In the genomic region with DNA sequence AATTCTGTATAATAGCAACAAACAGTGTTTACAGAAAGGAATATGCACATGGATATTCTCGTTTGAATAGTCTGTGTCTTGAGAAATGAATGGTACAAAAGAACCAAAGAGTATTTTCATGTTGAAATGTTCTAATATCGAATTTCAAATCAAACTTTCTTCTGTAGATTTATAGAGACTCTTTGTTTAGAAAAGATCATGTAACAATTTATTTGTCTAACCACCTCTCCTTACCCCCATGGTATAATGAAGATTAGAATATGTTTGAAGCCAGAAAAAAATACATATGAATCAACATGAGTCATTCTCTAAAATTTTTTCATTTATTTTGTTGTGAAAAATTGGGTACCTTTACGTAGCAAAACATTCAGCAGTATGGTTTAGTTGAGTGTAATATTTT, we compare ENCODE assay signal across 26 cellular contexts.
"Had no signal": no experiment of that assay in that cellular context is flagged by ENCODE, and none has a peak within 500 bp of the region (broad histone marks: within the 10 kb centered on the region; RNA-seq: fewer than 3 reads in every experiment).

No MANE protein-coding gene starts in this region.

- H3K9me3 ChIP-seq: esophagus muscularis mucosa, ovary, psoas muscle, sigmoid colon, stomach, thyroid gland, vagina had no signal

- H3K4me1 ChIP-seq: esophagus muscularis mucosa, psoas muscle, sigmoid colon, stomach, thyroid gland, vagina had no signal

- H3K27me3 ChIP-seq: dorsolateral prefrontal cortex, esophagus muscularis mucosa, ovary, sigmoid colon, stomach, thyroid gland, vagina had no signal

- DNase-seq: dorsolateral prefrontal cortex; effector CD4-positive, alpha-beta T cell; endodermal cell; hypothalamus; immature natural killer cell; left ventricle myocardium superior; natural killer cell; occipital lobe; ovary; posterior cingulate gyrus; psoas muscle; right cardiac atrium; sigmoid colon; stimulated activated CD4-positive, alpha-beta T cell treated with anti-CD3 and anti-CD28 coated beads, Interleukin-2, amount 100 ng/mL, for 24 hours; stimulated activated CD4-positive, alpha-beta T cell treated with anti-CD3 and anti-CD28 coated beads, Interleukin-4, amount 100 ng/mL, for 24 hours; stimulated activated naive CD4-positive, alpha-beta T cell treated with Interleukin-2 at 50 U/mL for 16 hours; stomach; thyroid gland; trophoblast cell had no signal

- H3K27ac ChIP-seq: dorsolateral prefrontal cortex, epithelial cell of prostate, esophagus muscularis mucosa, ovary, psoas muscle, sigmoid colon, stomach, thyroid gland, vagina had no signal

- H3K4me1 Mint-ChIP-seq: immature natural killer cell; memory B cell; natural killer cell; stimulated activated effector memory CD8-positive, alpha-beta T cell treated with anti-CD3 and anti-CD28 coated beads, Interleukin-12 subunit alpha, Interleukin-12 subunit beta, amount 100 ng/mL, for 72 hours had no signal

- H3K4me3 ChIP-seq: dorsolateral prefrontal cortex, esophagus muscularis mucosa, lung, ovary, psoas muscle, sigmoid colon, stomach, thyroid gland, vagina had no signal

- FAIRE-seq: keratinocyte had no signal

- H3K36me3 ChIP-seq: esophagus muscularis mucosa, ovary, sigmoid colon, stomach, thyroid gland, vagina had no signal

- H3K27me3 Mint-ChIP-seq: memory B cell had no signal

- H3K36me3 Mint-ChIP-seq: immature natural killer cell; memory B cell; natural killer cell; stimulated activated effector memory CD8-positive, alpha-beta T cell treated with anti-CD3 and anti-CD28 coated beads, Interleukin-12 subunit alpha, Interleukin-12 subunit beta, amount 100 ng/mL, for 72 hours had no signal

- ATAC-seq: left ventricle myocardium superior; natural killer cell; psoas muscle; right cardiac atrium; stimulated activated effector memory CD8-positive, alpha-beta T cell treated with anti-CD3 and anti-CD28 coated beads, Interleukin-12 subunit alpha, Interleukin-12 subunit beta, amount 100 ng/mL, for 72 hours had no signal

- H3K4me3 Mint-ChIP-seq: endodermal cell; immature natural killer cell; memory B cell; natural killer cell; stimulated activated effector memory CD8-positive, alpha-beta T cell treated with anti-CD3 and anti-CD28 coated beads, Interleukin-12 subunit alpha, Interleukin-12 subunit beta, amount 100 ng/mL, for 72 hours had no signal

- H3K9me3 Mint-ChIP-seq: memory B cell had no signal

- H3K27ac Mint-ChIP-seq: endodermal cell; immature natural killer cell; memory B cell; natural killer cell; stimulated activated effector memory CD8-positive, alpha-beta T cell treated with anti-CD3 and anti-CD28 coated beads, Interleukin-12 subunit alpha, Interleukin-12 subunit beta, amount 100 ng/mL, for 72 hours had no signal
